In the genomic region with DNA sequence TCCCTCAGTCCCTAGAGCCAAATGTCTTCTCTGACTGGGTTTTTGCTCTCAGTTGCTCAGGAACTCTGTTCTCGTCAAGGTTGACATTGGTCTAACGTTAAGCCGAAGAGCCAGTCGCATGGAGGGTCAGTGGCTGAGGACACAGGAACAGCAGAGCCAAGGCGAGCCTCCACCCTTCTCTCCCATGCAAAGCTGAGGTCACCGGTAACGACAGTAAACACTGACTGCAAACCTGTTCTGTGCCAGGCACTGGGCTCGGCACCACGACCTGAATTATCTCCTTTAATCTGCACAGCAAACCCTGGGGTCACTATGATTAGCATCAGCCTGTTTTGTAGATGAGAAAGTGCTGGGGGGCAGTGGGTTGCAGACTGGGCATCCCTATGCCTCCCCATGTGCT, we compare ENCODE assay signal across 20 cellular contexts.
DNase-seq lines count a peak whose midpoint lies in the region; ATAC-seq and TF ChIP-seq lines count a peak whose summit lies in the region.
"Had no signal": no experiment of that assay in that cellular context is flagged by ENCODE, and none has a peak within 500 bp of the region (broad histone marks: within the 10 kb centered on the region; RNA-seq: fewer than 3 reads in every experiment).

No MANE protein-coding gene starts in this region.

- CTCF ChIA-PET in HEK293T (lab: Yijun Ruan, JAX) = no interaction called here

- POLR2A ChIA-PET in HEK293T (lab: Yijun Ruan, JAX) = no interaction called here

- H3K4me1 ChIP-seq in H9 (ENCODE audit: insufficient read depth, low read length) (peaks cover 3% of the 10 kb centered on the region), sigmoid colon (no peaks in the 10 kb centered on the region)
- H3K4me1 ChIP-seq: HAP-1, SJCRH30 had no signal

- intact Hi-C loops in sigmoid colon (cut with DNase I) = no loop called here

- H2AFZ ChIP-seq in H9 (ENCODE audit: low read length) = no peak overlapping the region
- H2AFZ ChIP-seq: PC-9 had no signal

- DNase-seq in H9 (no peak), ecto neural progenitor cell (ENCODE audit: low spot score) (peak; percentile 43), mesenteric fat pad (ENCODE audit: low spot score) (peak; percentile 62), sigmoid colon (peak; percentile 35), HEK293T (ENCODE audit: extremely low spot score) (no peak), middle frontal gyrus (ENCODE audit: extremely low spot score, low spot score) (no peak), T1000 (lab: John Stamatoyannopoulos, UW) (no peak)
- DNase-seq: ACHN, KBM-7, MV-4-11, NCI-H1417, NCI-H187 treated with DMSO at 0.1 percent for 48 hours, NCI-H226, NCI-H524, PC-9, SJCRH30, SW 1271 had no signal

- H3K56ac ChIP-seq in H9 (ENCODE audit: insufficient read length, low read depth, low read length) = no peak overlapping the region

- TF ChIP-seq POLR2A in sigmoid colon (IDR thresholded peaks at IDR 0.05) = no peak

- H3K18ac ChIP-seq in H9 (ENCODE audit: insufficient read length, low read depth, low read length) = no peak overlapping the region

- no peak overlapping the region for H3T11ph ChIP-seq in H9 (ENCODE audit: low read length)

- no peak overlapping the region for H2BK5ac ChIP-seq in H9 (ENCODE audit: insufficient read length, low read length)

- TF ChIP-seq CTCF in H9 (conservative IDR thresholded peaks at IDR 0.05) (no peak), sigmoid colon (IDR thresholded peaks at IDR 0.05) (no peak)

- H4K8ac ChIP-seq in H9 (replicated peaks; ENCODE audit: insufficient read length, low read depth, low read length) = no peak overlapping the region

- 0 out of 5 replicates have a peak overlapping the region, but pooled peaks of 1 of the 2 experiments have one; percentile 2 for H3K4me3 Mint-ChIP-seq in H9

- H3K79me2 ChIP-seq in H9 (ENCODE audit: insufficient read depth, low read length) = no peaks in the 10 kb centered on the region

- H3K27me3 Mint-ChIP-seq in H9 (ENCODE audit: low read depth) = peaks cover 2% of the 10 kb centered on the region

- H2BK120ac ChIP-seq in H9 (ENCODE audit: low read depth, low read length, poor library complexity, severe bottlenecking) = no peak overlapping the region

- ATAC-seq in HG03039 (IDR thresholded peaks at IDR 0.05; ENCODE audit: unreplicated experiment) = no peak
- ATAC-seq: HepG2 had no signal

- no peak overlapping the region for H3K14ac ChIP-seq in H9 (ENCODE audit: insufficient read depth, low read length)

- H3K4me3 ChIP-seq in sigmoid colon = no peak overlapping the region
- H3K4me3 ChIP-seq: HAP-1, PC-9, SJCRH30 had no signal

- H2BK12ac ChIP-seq in H9 (ENCODE audit: insufficient read length, low read depth, low read length) = no peak overlapping the region

- H3K4ac ChIP-seq in H9 (ENCODE audit: low read depth, low read length) = no peak overlapping the region

- no peaks in the 10 kb centered on the region for H3K23me2 ChIP-seq in H9 (ENCODE audit: insufficient read length, low read depth, low read length, poor library complexity, severe bottlenecking)

- no peaks in the 10 kb centered on the region for H3K79me1 ChIP-seq in H9 (ENCODE audit: insufficient read depth, low read depth, low read length, poor library complexity, severe bottlenecking)

- H3K27me3 ChIP-seq in H9 (ENCODE audit: insufficient read depth, low read length) (no peaks in the 10 kb centered on the region), sigmoid colon (peaks cover 0 to 4% (median 0%) of the 10 kb centered on the region in 3 donors)
- H3K27me3 ChIP-seq: SJCRH30 had no signal

- no peak overlapping the region for H3K9ac ChIP-seq in H9 (ENCODE audit: extremely low read depth, insufficient read length, low read length)

- no peak overlapping the region for H3K4me2 ChIP-seq in H9 (ENCODE audit: insufficient read depth, insufficient read length, low read length)
- H3K4me2 ChIP-seq: PC-9 had no signal

- no peaks in the 10 kb centered on the region for H3K9me3 Mint-ChIP-seq in H9

- no peak overlapping the region for H4K91ac ChIP-seq in H9 (ENCODE audit: insufficient read length, low read depth, low read length)

- no peaks in the 10 kb centered on the region for H4K20me1 ChIP-seq in H9 (ENCODE audit: control insufficient read depth, insufficient read depth, insufficient read length)

- no peak overlapping the region for H4K5ac ChIP-seq in H9 (ENCODE audit: insufficient read length, low read depth, low read length)

- no peaks in the 10 kb centered on the region for H3K36me3 ChIP-seq in sigmoid colon
- H3K36me3 ChIP-seq: HAP-1, SJCRH30 had no signal

- H3K27ac ChIP-seq in H9 (ENCODE audit: insufficient read length, low read depth, low read length) (no peak overlapping the region), sigmoid colon (no peak overlapping the region)
- H3K27ac ChIP-seq: PC-9, SJCRH30 had no signal

- H2BK20ac ChIP-seq in H9 (ENCODE audit: low read depth, low read length, poor library complexity, severe bottlenecking) = no peak overlapping the region

- H2BK15ac ChIP-seq in H9 (ENCODE audit: low read depth, low read length) = no peak overlapping the region

- no CpG with 5 or more reads among the region's 9 CpGs for WGBS in H9 (ENCODE audit: extremely low coverage, insufficient read length, low lambda C conversion rate)
- 57 to 78% methylated on average over 9 of the region's 9 CpGs for WGBS in sigmoid colon, 2 donors

- no peaks in the 10 kb centered on the region for H3K9me3 ChIP-seq in H9 (ENCODE audit: control insufficient read depth, low read depth, low read length)
- H3K9me3 ChIP-seq in sigmoid colon = no peaks in the 10 kb centered on the region
- H3K9me3 ChIP-seq: HAP-1, SJCRH30 had no signal

- H3K23ac ChIP-seq in H9 (ENCODE audit: insufficient read length, low read depth, low read length) = no peak overlapping the region

- H3K4me1 Mint-ChIP-seq in H9 = peaks cover 37 to 50% of the 10 kb centered on the region in 2 experiments

- no peak overlapping the region for H2AK5ac ChIP-seq in H9 (ENCODE audit: insufficient read length, low read length)

- H3K27ac Mint-ChIP-seq in H9 = peak overlapping the region in 2 of 3 experiments; percentile 9 to 33; a peak in 3 of 7 replicates

- TF ChIP-seq EP300 in sigmoid colon (IDR thresholded peaks at IDR 0.05) = no peak

- no peaks in the 10 kb centered on the region for H3K36me3 Mint-ChIP-seq in H9 (ENCODE audit: insufficient read depth in 1 of 3, low read depth in 3 of 3)

TF ChIP-seq in HEK293T, 16 proteins besides CTCF, POLR2A, EP300 and RAD21:
- no peak for TF ChIP-seq ELF4 (IDR thresholded peaks at IDR 0.05)
- TF ChIP-seq SUZ12 (IDR thresholded peaks at IDR 0.05) = no peak
- no peak for TF ChIP-seq BHLHE40 (IDR thresholded peaks at IDR 0.05; ENCODE audit: borderline replicate concordance)
- TF ChIP-seq ARNT (IDR thresholded peaks at IDR 0.05) = no peak
- TF ChIP-seq SP1 (IDR thresholded peaks at IDR 0.05) = no peak

Comparison
In these comparisons a context has a peak if more than half of its experiments do, and no peak if none do; other contexts are left out.
1. DNase-seq: peak in ecto neural progenitor cell (single experiment), mesenteric fat pad (single experiment) and sigmoid colon (single experiment); none in H9 (single experiment), HEK293T (single experiment), middle frontal gyrus (single experiment) and T1000 (single experiment).